ENCODE assay signal across 1 cellular context in the genomic region with DNA sequence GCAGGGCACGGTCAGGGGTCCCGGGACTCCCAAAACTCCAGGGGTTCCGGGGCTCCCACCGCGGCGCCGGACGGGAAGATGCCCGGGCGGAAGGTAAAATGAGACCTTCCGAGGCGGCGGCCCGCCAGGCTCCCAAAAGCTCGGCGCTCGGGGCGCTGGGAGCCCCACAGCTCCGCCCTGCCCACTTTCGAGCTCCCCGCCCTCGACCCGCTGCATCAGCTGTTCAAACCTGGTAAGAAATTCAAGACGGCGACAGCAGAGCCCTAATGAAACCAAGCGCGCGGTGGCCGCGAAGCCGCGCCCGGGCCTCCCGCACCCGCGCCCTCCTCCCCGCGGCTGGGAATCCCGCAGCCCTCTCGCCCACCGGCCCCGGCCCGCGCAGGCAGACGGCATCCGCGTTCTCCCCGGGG.
TF ChIP-seq lines count a peak whose summit lies in the region.

No MANE protein-coding gene starts in this region.

TF ChIP-seq in GM12878, 131 proteins besides CTCF, POLR2A, EP300 and RAD21:
- TF ChIP-seq SIX5 (IDR thresholded peaks at IDR 0.05; ENCODE audit: low read depth, low read length, severe bottlenecking) = no peak
- TF ChIP-seq RFX5 (IDR thresholded peaks at IDR 0.05; ENCODE audit: low read depth, low read length) = no peak
- no peak for TF ChIP-seq RB1 (IDR thresholded peaks at IDR 0.05; ENCODE audit: borderline replicate concordance)
- no peak for TF ChIP-seq RCOR1 (conservative IDR thresholded peaks at IDR 0.05; ENCODE audit: low read depth, low read length)
- TF ChIP-seq KDM1A (IDR thresholded peaks at IDR 0.05; ENCODE audit: borderline replicate concordance) = no peak
- TF ChIP-seq BMI1 (IDR thresholded peaks at IDR 0.05; ENCODE audit: borderline replicate concordance) = no peak
- TF ChIP-seq SMC3 (IDR thresholded peaks at IDR 0.05; ENCODE audit: borderline replicate concordance, low read length) = no peak
- TF ChIP-seq SPI1 (IDR thresholded peaks at IDR 0.05; ENCODE audit: borderline replicate concordance, insufficient read depth, low read depth, low read length) = no peak
- no peak for TF ChIP-seq JUNB (IDR thresholded peaks at IDR 0.05)
- no peak for TF ChIP-seq ETV6 (conservative IDR thresholded peaks at IDR 0.05 in 1 of 2, IDR thresholded peaks at IDR 0.05 in 1 of 2; ENCODE audit: borderline replicate concordance in 1 of 2, low read depth in 1 of 2)
- TF ChIP-seq MEF2B (IDR thresholded peaks at IDR 0.05; ENCODE audit: partially characterized antibody, poor library complexity, severe bottlenecking) = no peak
- no peak for TF ChIP-seq FOXM1 (IDR thresholded peaks at IDR 0.05; ENCODE audit: low read depth, low read length)
- no peak for TF ChIP-seq EED (IDR thresholded peaks at IDR 0.05; ENCODE audit: low read depth)
